ENCODE assay signal across 17 cellular contexts in the genomic region with DNA sequence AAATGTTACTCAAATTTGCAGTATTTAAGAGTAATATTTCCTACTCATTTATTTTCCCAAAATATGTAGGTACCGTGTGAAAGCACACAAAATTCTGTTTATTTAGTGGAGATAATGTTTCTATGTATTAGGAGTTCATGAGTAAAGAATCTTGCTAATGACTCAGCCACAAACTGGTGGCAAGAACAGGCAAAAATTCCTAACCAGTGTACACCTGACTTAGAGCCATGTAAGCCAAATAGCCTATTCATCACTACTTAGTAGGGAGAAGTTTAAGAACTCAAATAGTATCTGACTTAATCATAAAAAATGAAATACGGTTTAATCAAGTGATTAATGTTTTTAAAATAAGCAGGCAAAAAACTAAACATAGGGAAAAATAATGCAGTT.
DNase-seq lines count a peak whose midpoint lies in the region; ATAC-seq and TF ChIP-seq lines count a peak whose summit lies in the region.
"Had no signal": no experiment of that assay in that cellular context is flagged by ENCODE, and none has a peak within 500 bp of the region (broad histone marks: within the 10 kb centered on the region; RNA-seq: fewer than 3 reads in every experiment).

No MANE protein-coding gene starts in this region.

- intact Hi-C loops in lower lobe of right lung (cut with DNase I), result no loop called here

- DNase-seq in AG08395 (ENCODE audit: low spot score) (peak; percentile 19), MG63 (peak; percentile 29), choroid plexus epithelial cell (ENCODE audit: low read depth) (peak; percentile 64), lower lobe of right lung (no peak), CD1c-positive myeloid dendritic cell (ENCODE audit: extremely low spot score) (no peak), COR-L47 (lab: John Stamatoyannopoulos, UW) (no peak), SKM-1 (lab: John Stamatoyannopoulos, UW; ENCODE audit: unreplicated experiment) (no peak), NCI-H146 (lab: John Stamatoyannopoulos, UW) (no peak)
- DNase-seq: activated CD4-positive, CD25-positive, alpha-beta regulatory T cell; activated CD8-positive, alpha-beta memory T cell treated with anti-CD3 and anti-CD28 coated beads, Interleukin-2, amount 50 U/mL, for 4 hours; GF-D8; Kasumi-1; stimulated activated CD4-positive, alpha-beta T cell treated with anti-CD3 and anti-CD28 coated beads, Interleukin-1b, Interleukin-23, amount 100 ng/mL, for 48 hours; upper lobe of right lung had no signal

- peak; percentile 59 to 71 for ATAC-seq in lower lobe of right lung

- H3K4me3 ChIP-seq in MG63 (no peak overlapping the region), choroid plexus epithelial cell (ENCODE audit: low read depth, low read length) (no peak overlapping the region), lower lobe of right lung (no peak overlapping the region)
- H3K4me3 ChIP-seq: BLaER1 treated with 17β-estradiol and CSF1 and Interleukin-3, amounts not matched to agents 10 nM and 100 nM; GM23338; upper lobe of right lung had no signal

- H3K9me3 ChIP-seq in MG63, result no peaks in the 10 kb centered on the region
- no peaks in the 10 kb centered on the region for H3K9me3 ChIP-seq in lower lobe of right lung
- H3K9me3 ChIP-seq: upper lobe of right lung had no signal

- TF ChIP-seq CTCF in choroid plexus epithelial cell (conservative IDR thresholded peaks at IDR 0.05; ENCODE audit: low read depth, low read length) (no peak), lower lobe of right lung (IDR thresholded peaks at IDR 0.05) (no peak)

- no peaks in the 10 kb centered on the region; the same call in 1 of the 2 replicates for H3K36me3 ChIP-seq in MG63
- no peaks in the 10 kb centered on the region for H3K36me3 ChIP-seq in lower lobe of right lung
- H3K36me3 ChIP-seq: upper lobe of right lung had no signal

- H3K27me3 ChIP-seq in MG63 (no peaks in the 10 kb centered on the region), lower lobe of right lung (ENCODE audit: low read depth) (no peaks in the 10 kb centered on the region)
- H3K27me3 ChIP-seq: BLaER1 treated with 17β-estradiol and CSF1 and Interleukin-3, amounts not matched to agents 10 nM and 100 nM; upper lobe of right lung had no signal

- H3K4me1 ChIP-seq in lower lobe of right lung, result peaks cover 3% of the 10 kb centered on the region
- H3K4me1 ChIP-seq: parathyroid adenoma had no signal

- no peak overlapping the region for H3K27ac ChIP-seq in lower lobe of right lung
- H3K27ac ChIP-seq: BLaER1 treated with 17β-estradiol and CSF1 and Interleukin-3, amounts not matched to agents 10 nM and 100 nM; parathyroid adenoma; upper lobe of right lung had no signal

Comparison
In these comparisons a context has a peak if more than half of its experiments do, and no peak if none do; other contexts are left out.
1. DNase-seq: peak in AG08395 (single experiment), MG63 (single experiment) and choroid plexus epithelial cell (single experiment); none in lower lobe of right lung (single experiment), CD1c-positive myeloid dendritic cell (single experiment), COR-L47 (single experiment), SKM-1 (single experiment) and NCI-H146 (single experiment).